1 cellular context compared by ENCODE assay signal in genomic region chr18:67511840-67512239, GRCh38.
TF ChIP-seq lines count a peak whose summit lies in the region.

No MANE protein-coding gene starts in this region.

TF ChIP-seq in GM23338, 12 proteins besides CTCF, POLR2A, EP300 and RAD21 (continued from another document):
- TF ChIP-seq CREB1 (CRISPR knock-in tag; IDR thresholded peaks at IDR 0.05; ENCODE audit: low read depth) (no peak), JUNB (IDR thresholded peaks at IDR 0.05; ENCODE audit: unreplicated experiment) (no peak)
